Comparison of ENCODE assay signal across 8 cellular contexts in the genomic region with DNA sequence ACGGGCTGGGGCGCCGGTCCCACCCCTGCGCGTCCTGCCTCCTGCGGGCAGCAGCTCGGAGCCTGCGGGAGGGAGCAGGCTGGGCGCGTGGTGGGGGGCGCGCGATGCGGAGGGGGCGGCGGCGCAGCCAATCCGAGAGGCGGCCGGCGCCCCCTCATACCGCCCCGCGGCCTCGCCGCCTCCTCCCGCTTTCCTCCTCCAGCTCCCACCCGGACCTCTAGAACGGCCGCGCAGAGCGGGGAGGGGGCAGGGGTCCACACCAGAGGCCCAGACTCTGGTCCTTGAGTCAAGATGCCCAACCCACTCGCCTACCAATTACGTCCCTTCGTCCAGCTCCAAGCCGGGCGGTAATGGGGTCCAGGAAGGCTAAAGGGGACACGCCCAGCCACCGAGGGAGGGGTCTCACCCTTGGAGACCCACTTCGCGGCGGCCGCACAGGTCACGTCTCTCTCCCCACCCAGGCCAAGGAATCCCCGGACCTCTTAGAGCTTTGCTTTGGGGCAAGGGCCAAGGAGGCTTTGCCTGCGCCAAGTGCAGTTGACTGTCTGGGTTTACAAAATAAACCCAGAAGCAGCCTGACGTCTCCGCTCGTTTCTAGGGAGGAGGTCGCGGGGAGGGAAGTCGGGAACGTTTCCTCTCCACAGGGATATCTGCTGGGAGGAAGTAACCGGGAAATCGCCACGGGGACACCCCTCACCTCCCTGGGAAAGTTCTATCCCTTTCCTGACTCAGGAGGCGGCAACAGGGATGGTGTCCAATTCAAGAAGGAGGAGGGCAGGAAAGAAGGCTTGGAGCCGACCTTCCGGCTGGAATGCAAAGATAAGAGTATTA. TPM values are rescaled to one million over a fixed set of nuclear protein-coding genes. Genes with fewer than 3 reads are reported as not detected.
DNase-seq lines count a peak whose midpoint lies in the region; ATAC-seq lines count a peak whose summit lies in the region.

A gene with protein sequence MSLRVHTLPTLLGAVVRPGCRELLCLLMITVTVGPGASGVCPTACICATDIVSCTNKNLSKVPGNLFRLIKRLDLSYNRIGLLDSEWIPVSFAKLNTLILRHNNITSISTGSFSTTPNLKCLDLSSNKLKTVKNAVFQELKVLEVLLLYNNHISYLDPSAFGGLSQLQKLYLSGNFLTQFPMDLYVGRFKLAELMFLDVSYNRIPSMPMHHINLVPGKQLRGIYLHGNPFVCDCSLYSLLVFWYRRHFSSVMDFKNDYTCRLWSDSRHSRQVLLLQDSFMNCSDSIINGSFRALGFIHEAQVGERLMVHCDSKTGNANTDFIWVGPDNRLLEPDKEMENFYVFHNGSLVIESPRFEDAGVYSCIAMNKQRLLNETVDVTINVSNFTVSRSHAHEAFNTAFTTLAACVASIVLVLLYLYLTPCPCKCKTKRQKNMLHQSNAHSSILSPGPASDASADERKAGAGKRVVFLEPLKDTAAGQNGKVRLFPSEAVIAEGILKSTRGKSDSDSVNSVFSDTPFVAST (minus strand): TSS at position 66 of the 831 bp plus-strand sequence. CDS start 957 bp downstream, outside the sequence.

- POLR2A ChIA-PET in naive thymus-derived CD8-positive, alpha-beta T cell (lab: Charles Lee): interaction anchor here (0.7 to 4.9 kb wide), 26 partner anchors 9 to 317 kb away, joined by 3 to 44 read pairs (median 6); no protein-coding TSS in a partner anchor

- H3K36me3 ChIP-seq in GM23248 (ENCODE audit: low read depth) (no peaks in the 10 kb centered on the region), thymus (ENCODE audit: control insufficient read depth, insufficient read depth) (no peaks in the 10 kb centered on the region)

- in situ Hi-C loops in GM23248 (cut with MboI): no loop called here

- peak within 1 kb of the TSS; percentile 97 for H3K4me2 ChIP-seq in GM23248 (ENCODE audit: unreplicated experiment)

- peak within 1 kb of the TSS; percentile 74 for H3K27ac ChIP-seq in GM23248
- H3K27ac ChIP-seq in thymus (ENCODE audit: low read depth): peak within 1 kb of the TSS; percentile 66

- peak within 1 kb of the TSS; percentile 92 to 99 (median 98) for H3K4me3 Mint-ChIP-seq in naive thymus-derived CD8-positive, alpha-beta T cell

- no peaks in the 10 kb centered on the region for H3K27me3 ChIP-seq in GM23248 (replicated peaks; ENCODE audit: insufficient read depth)
- H3K27me3 ChIP-seq in thymus (ENCODE audit: control insufficient read depth, insufficient read depth): peaks cover 4% of the 10 kb centered on the region

- H3K4me1 ChIP-seq in GM23248 (ENCODE audit: insufficient read depth): peaks cover 50% of the 10 kb centered on the region
- H3K4me1 ChIP-seq in thymus (ENCODE audit: control insufficient read depth, insufficient read depth, low read length): peaks cover 2% of the 10 kb centered on the region

- H3K27ac Mint-ChIP-seq in naive thymus-derived CD8-positive, alpha-beta T cell: peak within 1 kb of the TSS; percentile 92 to 100 (median 96)

- peaks cover 34% of the 10 kb centered on the region for H3F3A ChIP-seq in GM23248 (ENCODE audit: insufficient read depth)

- H3K27me3 Mint-ChIP-seq in naive thymus-derived CD8-positive, alpha-beta T cell: no peaks in the 10 kb centered on the region

- H2AFZ ChIP-seq in GM23248: peak within 1 kb of the TSS; percentile 89

- H3K9ac ChIP-seq in GM23248: peak within 1 kb of the TSS; percentile 81

- no peaks in the 10 kb centered on the region for H4K20me1 ChIP-seq in GM23248 (ENCODE audit: insufficient read depth)

- ATAC-seq in naive thymus-derived CD8-positive, alpha-beta T cell: peak; percentile 33 to 43

- H3K9me3 ChIP-seq in GM23248 (ENCODE audit: low read depth) (no peaks in the 10 kb centered on the region), thymus (ENCODE audit: control insufficient read depth) (no peaks in the 10 kb centered on the region)

- DNase-seq in COLO668 (lab: John Stamatoyannopoulos, UW; ENCODE audit: unreplicated experiment) (peak; percentile 30), GM23248 (peak; percentile 67), NCI-H82 (lab: John Stamatoyannopoulos, UW) (peak; percentile 44), fibroblast of peridontal ligament (ENCODE audit: extremely low read depth) (peak; percentile 51), superior temporal gyrus (ENCODE audit: extremely low spot score) (no peak)
- DNase-seq in activated T-cell treated with anti-CD3 and anti-CD28 coated beads, Interleukin-2, amount 50 U/mL, for 48 hours: peak; percentile 64 to 65
- peak; percentile 11 to 65 (median 34) for DNase-seq in naive thymus-derived CD8-positive, alpha-beta T cell

- H3K4me3 ChIP-seq in GM23248 (peak within 1 kb of the TSS; percentile 84), thymus (ENCODE audit: low read length) (peak within 1 kb of the TSS; percentile 60)

- no peaks in the 10 kb centered on the region for H3K9me2 ChIP-seq in GM23248 (ENCODE audit: insufficient read depth)

- peaks cover 38 to 90% (median 81%) of the 10 kb centered on the region in 4 donors for H3K4me1 Mint-ChIP-seq in naive thymus-derived CD8-positive, alpha-beta T cell

- peaks cover 22% of the 10 kb centered on the region for H3K79me2 ChIP-seq in GM23248 (ENCODE audit: insufficient read depth)

- peaks cover 5 to 11% (median 6%) of the 10 kb centered on the region in 3 donors for H3K36me3 Mint-ChIP-seq in naive thymus-derived CD8-positive, alpha-beta T cell

- 2 to 3% methylated on average over 30 to 35 of the region's 59 CpGs for WGBS in GM23248 (ENCODE audit: low coverage in 1 of 2, low lambda C conversion rate in 2 of 2, missing lambda C conversion rate in 2 of 2), 2 experiments
- under 1% methylated on average over 59 of the region's 59 CpGs for WGBS in thymus

- H3K9me3 Mint-ChIP-seq in naive thymus-derived CD8-positive, alpha-beta T cell: no peaks in the 10 kb centered on the region

RNA-seq across cellular contexts. Expression of the gene that starts here (rescaled TPM):
- 25.7 and 29.9 TPM in 2 replicates for total RNA-seq in GM23248 (2014; rRNA removed; shearing (Covaris generic))
- polyA plus RNA-seq in GM23248 (2016; fragmentation: Nextera tagmentation; extraction: Ambion mirVana) (19.6 and 20.5 TPM in 2 replicates), thymus (19.7 TPM)
- total RNA-seq in naive thymus-derived CD8-positive, alpha-beta T cell: 10 to 100 TPM; 26.6 to 28.3 TPM
- polyA plus RNA-seq in naive thymus-derived CD8-positive, alpha-beta T cell: 10 to 100 TPM; 28.6 to 53.3 (median 41.1) TPM
